1 cellular context compared by ENCODE assay signal in genomic region chr11:76668362-76669155, GRCh38.
TF ChIP-seq lines count a peak whose summit lies in the region.

No MANE protein-coding gene starts in this region.

TF ChIP-seq in GM12878, 131 proteins besides CTCF, POLR2A, EP300 and RAD21 (continued from another document):
- TF ChIP-seq PML (IDR thresholded peaks at IDR 0.05; ENCODE audit: low read length) (no peak), WRNIP1 (IDR thresholded peaks at IDR 0.05; ENCODE audit: borderline replicate concordance, low read depth, low read length) (no peak)
TF ChIP-seq in GM12878: peak in this region for 0.
